8 cellular contexts compared by ENCODE assay signal in the genomic region with DNA sequence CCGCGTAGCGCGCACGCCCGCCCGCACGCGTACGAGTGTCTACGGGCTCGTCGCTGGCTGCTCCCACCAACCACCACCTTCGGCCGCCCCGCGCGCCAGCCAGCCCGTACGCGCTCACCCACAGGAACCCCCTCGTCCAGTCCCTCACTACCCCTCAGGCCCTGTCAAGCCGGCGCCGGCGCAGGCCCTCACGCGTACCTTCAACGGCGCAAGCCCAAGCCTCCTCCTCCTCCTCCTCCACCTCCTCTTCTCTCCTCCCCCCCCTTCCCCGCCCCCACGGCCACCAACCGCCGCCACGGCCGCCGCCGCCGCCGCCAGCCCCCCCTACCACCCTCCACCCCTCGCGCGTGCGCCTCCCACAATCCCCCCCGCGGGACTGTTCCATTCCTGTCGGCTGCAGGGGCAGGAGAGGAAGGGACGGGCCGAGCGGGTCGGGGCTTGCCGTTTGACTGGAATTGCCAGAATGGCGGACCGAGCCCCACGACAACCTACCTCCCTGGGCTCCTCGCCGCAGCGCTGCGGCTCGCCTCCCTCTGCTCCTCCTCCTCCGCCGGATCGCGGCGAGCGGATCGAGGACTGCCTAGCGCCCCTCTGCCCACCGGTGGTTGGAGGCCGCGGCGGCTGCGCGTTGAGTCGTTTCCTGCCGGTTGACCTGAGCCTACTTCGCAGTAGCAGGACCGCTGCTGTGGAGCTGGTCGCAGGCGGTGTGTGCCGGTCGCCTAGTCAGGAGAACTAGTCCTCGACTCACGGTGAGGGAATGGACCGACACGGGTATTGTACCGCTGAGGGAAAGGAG. TPM values are rescaled to one million over a fixed set of nuclear protein-coding genes. Genes with fewer than 3 reads are reported as not detected.
A peak's percentile ranks its signal among the peaks of the same experiment; 100 is the strongest.
DNase-seq lines count a peak whose midpoint lies in the region; ATAC-seq and TF ChIP-seq lines count a peak whose summit lies in the region.

A gene with protein sequence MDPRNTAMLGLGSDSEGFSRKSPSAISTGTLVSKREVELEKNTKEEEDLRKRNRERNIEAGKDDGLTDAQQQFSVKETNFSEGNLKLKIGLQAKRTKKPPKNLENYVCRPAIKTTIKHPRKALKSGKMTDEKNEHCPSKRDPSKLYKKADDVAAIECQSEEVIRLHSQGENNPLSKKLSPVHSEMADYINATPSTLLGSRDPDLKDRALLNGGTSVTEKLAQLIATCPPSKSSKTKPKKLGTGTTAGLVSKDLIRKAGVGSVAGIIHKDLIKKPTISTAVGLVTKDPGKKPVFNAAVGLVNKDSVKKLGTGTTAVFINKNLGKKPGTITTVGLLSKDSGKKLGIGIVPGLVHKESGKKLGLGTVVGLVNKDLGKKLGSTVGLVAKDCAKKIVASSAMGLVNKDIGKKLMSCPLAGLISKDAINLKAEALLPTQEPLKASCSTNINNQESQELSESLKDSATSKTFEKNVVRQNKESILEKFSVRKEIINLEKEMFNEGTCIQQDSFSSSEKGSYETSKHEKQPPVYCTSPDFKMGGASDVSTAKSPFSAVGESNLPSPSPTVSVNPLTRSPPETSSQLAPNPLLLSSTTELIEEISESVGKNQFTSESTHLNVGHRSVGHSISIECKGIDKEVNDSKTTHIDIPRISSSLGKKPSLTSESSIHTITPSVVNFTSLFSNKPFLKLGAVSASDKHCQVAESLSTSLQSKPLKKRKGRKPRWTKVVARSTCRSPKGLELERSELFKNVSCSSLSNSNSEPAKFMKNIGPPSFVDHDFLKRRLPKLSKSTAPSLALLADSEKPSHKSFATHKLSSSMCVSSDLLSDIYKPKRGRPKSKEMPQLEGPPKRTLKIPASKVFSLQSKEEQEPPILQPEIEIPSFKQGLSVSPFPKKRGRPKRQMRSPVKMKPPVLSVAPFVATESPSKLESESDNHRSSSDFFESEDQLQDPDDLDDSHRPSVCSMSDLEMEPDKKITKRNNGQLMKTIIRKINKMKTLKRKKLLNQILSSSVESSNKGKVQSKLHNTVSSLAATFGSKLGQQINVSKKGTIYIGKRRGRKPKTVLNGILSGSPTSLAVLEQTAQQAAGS (N-terminal part only) (minus strand): TSS at position 223 of the 796 bp plus-strand sequence. CDS start 41,284 bp downstream, outside the sequence.

- H4K8ac ChIP-seq in trophoblast cell (ENCODE audit: low read depth, low read length): peak within 1 kb of the TSS; percentile 92

- DNase-seq in GM12865 (ENCODE audit: low read depth): peak; percentile 97
- DNase-seq in NCI-H1436 treated with DMSO at 0.1 percent for 48 hours (lab: John Stamatoyannopoulos, UW): peak; percentile 48
- peak; percentile 89 for DNase-seq in T follicular helper cell (ENCODE audit: low read depth)
- peak; percentile 97 for DNase-seq in adipocyte (ENCODE audit: low read depth)
- DNase-seq in cardiac muscle cell (ENCODE audit: low read depth in 1 of 2, low spot score in 1 of 2): peak; percentile 94 to 97
- DNase-seq in trophoblast cell: peak; percentile 90 to 91
- DNase-seq in tibial nerve (ENCODE audit: low spot score in 2 of 2): peak; percentile 87 to 90

- no peak for TF ChIP-seq CTCF in GM12865 (IDR thresholded peaks at IDR 0.05; ENCODE audit: insufficient read depth, low read depth, low read length, missing control alignments)
- TF ChIP-seq CTCF in cardiac muscle cell (IDR thresholded peaks at IDR 0.05; ENCODE audit: low read depth, low read length): no peak
- peak in 2 of 5 experiments; percentile 64 to 70 for TF ChIP-seq CTCF in tibial nerve (IDR thresholded peaks at IDR 0.05)

- peak within 1 kb of the TSS; percentile 100 for H3K27ac ChIP-seq in cardiac muscle cell
- H3K27ac ChIP-seq in trophoblast cell (ENCODE audit: low read depth, low read length): peak within 1 kb of the TSS; percentile 99
- H3K27ac ChIP-seq in tibial nerve: peak within 1 kb of the TSS; percentile 95 to 98 (median 97)

- peak within 1 kb of the TSS; percentile 82 for H3K4me2 ChIP-seq in trophoblast cell (ENCODE audit: low read length)

- H2BK12ac ChIP-seq in trophoblast cell (ENCODE audit: low read length): peak within 1 kb of the TSS; percentile 63

- H3K36me3 ChIP-seq in adipocyte (ENCODE audit: control insufficient read depth, insufficient read depth, low read length, severe bottlenecking): no peaks in the 10 kb centered on the region
- H3K36me3 ChIP-seq in cardiac muscle cell: no peaks in the 10 kb centered on the region
- peaks cover 2 to 4% of the 10 kb centered on the region in 2 experiments for H3K36me3 ChIP-seq in trophoblast cell (ENCODE audit: control insufficient read depth in 1 of 2, insufficient read depth in 2 of 2, low read length in 2 of 2)
- H3K36me3 ChIP-seq in tibial nerve: peaks cover 0 to 4% (median 0%) of the 10 kb centered on the region in 3 donors

- peak within 1 kb of the TSS; percentile 99 for H2BK5ac ChIP-seq in trophoblast cell (ENCODE audit: low read depth, low read length, poor library complexity)

- no peaks in the 10 kb centered on the region for H3K27me3 ChIP-seq in adipocyte (replicated peaks; ENCODE audit: control insufficient read depth, insufficient read depth, low read length)
- H3K27me3 ChIP-seq in cardiac muscle cell: no peaks in the 10 kb centered on the region
- no peaks in the 10 kb centered on the region for H3K27me3 ChIP-seq in trophoblast cell (ENCODE audit: insufficient read depth, low read length)
- no peaks in the 10 kb centered on the region for H3K27me3 ChIP-seq in tibial nerve

- peak in 1 of 2 donors; percentile 92 for TF ChIP-seq EP300 in tibial nerve (IDR thresholded peaks at IDR 0.05)

- H3K18ac ChIP-seq in trophoblast cell (ENCODE audit: low read length): peak within 1 kb of the TSS; percentile 97

- peak; percentile 77 for ATAC-seq in HG02798 (IDR thresholded peaks at IDR 0.05; ENCODE audit: poor library complexity, unreplicated experiment)

- WGBS in trophoblast cell (ENCODE audit: extremely low coverage, insufficient coverage, insufficient read length): no CpG with 5 or more reads among the region's 87 CpGs
- 0 to 1% methylated on average over 46 to 74 of the region's 87 CpGs for WGBS in tibial nerve, 2 donors

- H3K4me1 ChIP-seq in adipocyte (ENCODE audit: control insufficient read depth, insufficient read depth, low read length) (peaks cover 24% of the 10 kb centered on the region), cardiac muscle cell (ENCODE audit: low read depth) (peaks cover 15% of the 10 kb centered on the region), trophoblast cell (ENCODE audit: control insufficient read depth in 1 of 2, insufficient read depth in 2 of 2, low read length in 2 of 2) (no peaks in the 10 kb centered on the region), tibial nerve (peaks cover 2 to 43% (median 23%) of the 10 kb centered on the region in 4 donors)

- H3K4me3 ChIP-seq in GM12865 (ENCODE audit: low read depth, low read length) (peak within 1 kb of the TSS; percentile 81), adipocyte (ENCODE audit: low read length) (peak within 1 kb of the TSS; percentile 90), cardiac muscle cell (peak within 1 kb of the TSS; percentile 100), trophoblast cell (ENCODE audit: low read depth, low read length) (peak within 1 kb of the TSS; percentile 92), tibial nerve (peak within 1 kb of the TSS; percentile 87 to 99 (median 94))

- H2AFZ ChIP-seq in trophoblast cell (ENCODE audit: insufficient read depth, low read length, poor library complexity): peak within 1 kb of the TSS; percentile 81

- peak within 1 kb of the TSS; percentile 92 for H4K12ac ChIP-seq in trophoblast cell (ENCODE audit: low read depth, low read length)

- peak within 1 kb of the TSS; percentile 97 for H2BK120ac ChIP-seq in trophoblast cell (ENCODE audit: insufficient read depth, low read length, poor library complexity)

- peak within 1 kb of the TSS; percentile 96 for H4K91ac ChIP-seq in trophoblast cell (ENCODE audit: low read depth, low read length)

- H3K9me3 ChIP-seq in adipocyte (ENCODE audit: control insufficient read depth, low read length) (no peaks in the 10 kb centered on the region), cardiac muscle cell (ENCODE audit: low read depth) (no peaks in the 10 kb centered on the region), trophoblast cell (ENCODE audit: insufficient read depth, low read depth, low read length) (no peaks in the 10 kb centered on the region), tibial nerve (no peaks in the 10 kb centered on the region)

- H3K9ac ChIP-seq in adipocyte (ENCODE audit: low read length): peak within 1 kb of the TSS; percentile 99
- H3K9ac ChIP-seq in trophoblast cell (ENCODE audit: low read length): peak within 1 kb of the TSS; percentile 97

- peaks cover 28% of the 10 kb centered on the region for H3K79me2 ChIP-seq in trophoblast cell (ENCODE audit: control insufficient read depth, insufficient read depth, low read length, poor library complexity)

- H3K23ac ChIP-seq in trophoblast cell (ENCODE audit: low read length): no peak within 1 kb of the TSS

- H3K14ac ChIP-seq in trophoblast cell (ENCODE audit: low read length): peak within 1 kb of the TSS; percentile 98

- peaks cover 12% of the 10 kb centered on the region for H3K79me1 ChIP-seq in trophoblast cell (ENCODE audit: low read length)

- H3K4ac ChIP-seq in trophoblast cell (ENCODE audit: low read depth, low read length): peak within 1 kb of the TSS; percentile 94

- TF ChIP-seq POLR2A in tibial nerve (IDR thresholded peaks at IDR 0.05): peak; percentile 82 to 83

- no peak within 1 kb of the TSS for H2AK5ac ChIP-seq in trophoblast cell (ENCODE audit: low read length)

RNA-seq across cellular contexts. Expression of the gene that starts here (rescaled TPM):
- total RNA-seq in cardiac muscle cell: 18.5 and 31.2 TPM in 2 replicates
- 25.9 and 27.3 TPM in 2 replicates for polyA plus RNA-seq in cardiac muscle cell
- polyA plus RNA-seq in trophoblast cell (2013): 9.8 TPM in 2 replicates
- 10 to 100 TPM; 73.7 to 99.6 (median 85.9) TPM for total RNA-seq in tibial nerve

Comparison
In these comparisons a context has a peak if more than half of its experiments do, and no peak if none do; other contexts are left out.
1. Peak in every context shown above with its lines: DNase-seq, ATAC-seq, H3K4me3 ChIP-seq and H3K27ac ChIP-seq.